In the genomic region with DNA sequence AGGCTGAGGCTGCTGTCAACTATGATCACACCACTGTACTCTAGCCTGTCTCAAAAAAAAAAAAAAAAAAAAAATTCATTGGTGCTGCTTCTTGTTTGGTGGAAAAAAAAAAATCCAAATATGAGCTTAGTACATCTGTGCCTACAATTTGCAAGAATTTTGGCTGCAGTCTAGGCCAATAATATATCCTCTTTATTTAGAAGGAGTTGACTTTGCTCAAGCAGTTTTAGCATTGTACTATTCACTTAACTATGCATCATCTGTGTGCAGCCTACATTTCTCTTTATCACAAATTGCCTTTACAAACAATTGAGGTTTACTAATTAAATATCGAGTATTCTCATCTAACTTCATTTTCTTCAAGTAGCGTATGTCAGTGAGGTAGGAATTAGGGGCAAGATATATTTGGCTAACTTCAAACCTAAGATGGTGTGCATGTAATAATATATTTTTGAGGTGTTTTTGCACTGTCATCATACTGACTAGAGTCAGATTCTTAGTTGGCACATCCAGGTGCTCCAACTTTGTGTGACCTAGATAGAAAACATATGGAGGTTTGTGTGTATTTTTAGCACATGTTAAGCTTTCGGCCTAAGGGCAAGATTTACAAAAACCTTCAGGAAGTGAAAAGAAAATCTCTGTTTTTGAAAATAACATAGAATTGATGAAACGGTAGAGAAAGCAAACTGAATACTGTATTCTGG, we compare ENCODE assay signal across 14 cellular contexts. TPM values are rescaled to one million over a fixed set of nuclear protein-coding genes. Genes with fewer than 3 reads are reported as not detected.
DNase-seq lines count a peak whose midpoint lies in the region; ATAC-seq, FAIRE-seq and TF ChIP-seq lines count a peak whose summit lies in the region.
"Had no signal": no experiment of that assay in that cellular context is flagged by ENCODE, and none has a peak within 500 bp of the region (broad histone marks: within the 10 kb centered on the region; RNA-seq: fewer than 3 reads in every experiment).

No MANE protein-coding gene starts in this region.

- TF ChIP-seq RAD21 in A549 (conservative IDR thresholded peaks at IDR 0.05 in 1 of 2, IDR thresholded peaks at IDR 0.05 in 1 of 2) = no peak

- H3K36me3 ChIP-seq in HEK293 (ENCODE audit: control insufficient read depth in 2 of 2, insufficient read depth in 1 of 2, low read length in 2 of 2) (no peaks in the 10 kb centered on the region), SK-N-MC (ENCODE audit: insufficient read depth, low read length) (peaks cover 14% of the 10 kb centered on the region)
- H3K36me3 ChIP-seq: gastroesophageal sphincter had no signal

- H3K4me1 ChIP-seq in A549 = peaks cover 22% of the 10 kb centered on the region
- H3K4me1 ChIP-seq in HEK293 (ENCODE audit: control insufficient read depth, insufficient read depth, low read length) = peaks cover 11% of the 10 kb centered on the region

- TF ChIP-seq EP300 in A549 (IDR thresholded peaks at IDR 0.05) = no peak

- CTCF ChIA-PET in A549 (lab: Yijun Ruan, JAX) (interaction anchor here (0.6 to 1.3 kb wide), 2 partner anchors 37 to 175 kb away, joined by 3 read pairs; a partner anchor contains a TSS), HEK293 (lab: Yijun Ruan, JAX) (interaction anchor here (0.6 to 1.5 kb wide), 4 partner anchors 37 to 484 kb away, joined by 3 to 6 read pairs (median 4); no protein-coding TSS in a partner anchor)

- ATAC-seq in A549 = peak; percentile 62 to 67; a peak in 5 of 6 replicates
- ATAC-seq in HG02763 (IDR thresholded peaks at IDR 0.05; ENCODE audit: unreplicated experiment) = no peak
- ATAC-seq: activated CD4-positive, CD25-positive, alpha-beta regulatory T cell treated with anti-CD3 and anti-CD28 coated beads, Interleukin-2, amount 50 U/mL, for 24 hours; body of pancreas; gastroesophageal sphincter had no signal

- TF ChIP-seq CTCF in A549 (IDR thresholded peaks at IDR 0.05) (no peak), HEK293 (tag by site-specific recombination; IDR thresholded peaks at IDR 0.05) (no peak), fibroblast of the aortic adventitia (IDR thresholded peaks at IDR 0.05; ENCODE audit: insufficient read depth, low read length) (no peak)

- H3K9ac ChIP-seq in SK-N-MC (ENCODE audit: insufficient read length) = peak overlapping the region; percentile 69

- H3K9me3 ChIP-seq in A549 (no peaks in the 10 kb centered on the region), HEK293 (ENCODE audit: control insufficient read depth, insufficient read depth, low read depth, low read length) (no peaks in the 10 kb centered on the region), SK-N-MC (ENCODE audit: low read depth, low read length) (no peaks in the 10 kb centered on the region)
- H3K9me3 ChIP-seq: body of pancreas, gastroesophageal sphincter had no signal

- in situ Hi-C loops in ACHN (cut with HindIII; ENCODE audit: low pct_ligation_motif_present, low pct_unique_long_range_greater_than_20kb, low sequenced_read_pairs) = no loop called here

- TF ChIP-seq POLR2A in A549 (IDR thresholded peaks at IDR 0.05; ENCODE audit: low read length) = no peak

- POLR2A ChIA-PET in A549 (lab: Yijun Ruan, JAX) = interaction anchor here (0.6 to 0.7 kb wide), 2 partner anchors 64 to 89 kb away, joined by 4 to 5 read pairs; no protein-coding TSS in a partner anchor
- POLR2A ChIA-PET in HEK293 (lab: Yijun Ruan, JAX) = no interaction called here

- H3K4me2 ChIP-seq in A549 = peak overlapping the region; percentile 63

- no peak for FAIRE-seq in A549 (lab: Jason Lieb, UNC)

- H3K4me3 ChIP-seq in A549 (no peak overlapping the region), HEK293 (ENCODE audit: low read depth, low read length) (no peak overlapping the region), SK-N-MC (peak overlapping the region; percentile 56), fibroblast of the aortic adventitia (ENCODE audit: low read depth, low read length) (no peak overlapping the region)
- H3K4me3 ChIP-seq: body of pancreas, gastroesophageal sphincter had no signal

- H3K27ac ChIP-seq in A549 = peak overlapping the region; percentile 79 to 86
- H3K27ac ChIP-seq in HEK293 (ENCODE audit: extremely low read depth, low read depth, low read length) = peak overlapping the region; percentile 35
- peak overlapping the region; percentile 98 for H3K27ac ChIP-seq in SK-N-MC
- H3K27ac ChIP-seq: body of pancreas, gastroesophageal sphincter had no signal

- DNase-seq in A549 (ENCODE audit: low read depth in 1 of 2, low spot score in 1 of 2) = peak in 1 of 2 experiments; percentile 31
- DNase-seq in SK-N-MC (ENCODE audit: low read depth, low spot score) = peak; percentile 16
- DNase-seq in fibroblast of the aortic adventitia (ENCODE audit: low read depth) = peak; percentile 34
- no peak for DNase-seq in DMS114 treated with DMSO at 0.1 percent for 48 hours (lab: John Stamatoyannopoulos, UW; ENCODE audit: unreplicated experiment)
- DNase-seq in ACHN = no peak
- DNase-seq in NCI-H2196 treated with DMSO at 0.1 percent for 48 hours (lab: John Stamatoyannopoulos, UW; ENCODE audit: unreplicated experiment) = no peak
- DNase-seq: body of pancreas; NCI-H2227 treated with DMSO at 0.1 percent for 48 hours; stimulated activated naive CD4-positive, alpha-beta T cell treated with Interleukin-2 at 50 U/mL for 16 hours; T-helper 1 cell had no signal

- WGBS in A549 (ENCODE audit: missing lambda C conversion rate) = 44% methylated on average over 4 of the region's 4 CpGs

TF ChIP-seq in A549, 52 proteins besides CTCF, POLR2A, EP300 and RAD21:
- TF ChIP-seq NFE2L2 (conservative IDR thresholded peaks at IDR 0.05; ENCODE audit: low read length) (peak; percentile 38; the same call in 1 of the 2 replicates), RCOR1 (IDR thresholded peaks at IDR 0.05; ENCODE audit: low read depth, low read length) (no peak), MAFK (IDR thresholded peaks at IDR 0.05; ENCODE audit: partially characterized antibody) (peak; percentile 93), RARB (CRISPR knock-in tag; IDR thresholded peaks at IDR 0.05) (no peak)

TF ChIP-seq in HEK293, 187 proteins besides CTCF, POLR2A, EP300 and RAD21:
- TF ChIP-seq ZNF843 (tag by site-specific recombination; IDR thresholded peaks at IDR 0.05) = no peak
- TF ChIP-seq, protein P1, sequence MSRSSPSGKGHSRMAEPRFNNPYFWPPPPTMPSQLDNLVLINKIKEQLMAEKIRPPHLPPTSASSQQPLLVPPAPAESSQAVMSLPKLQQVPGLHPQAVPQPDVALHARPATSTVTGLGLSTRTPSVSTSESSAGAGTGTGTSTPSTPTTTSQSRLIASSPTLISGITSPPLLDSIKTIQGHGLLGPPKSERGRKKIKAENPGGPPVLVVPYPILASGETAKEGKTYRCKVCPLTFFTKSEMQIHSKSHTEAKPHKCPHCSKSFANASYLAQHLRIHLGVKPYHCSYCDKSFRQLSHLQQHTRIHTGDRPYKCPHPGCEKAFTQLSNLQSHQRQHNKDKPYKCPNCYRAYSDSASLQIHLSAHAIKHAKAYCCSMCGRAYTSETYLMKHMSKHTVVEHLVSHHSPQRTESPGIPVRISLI (tag by site-specific recombination; IDR thresholded peaks at IDR 0.05) = peak; percentile 87
TF ChIP-seq in HEK293: peak in this region for 1.

RNA-seq across cellular contexts. Expression of a gene that starts 51.8 kb away (rescaled TPM):
- polyA plus RNA-seq in A549 (2011; rRNA removed) (21.2 and 28.9 TPM in 2 replicates), A549 (2017; fragmentation: RNase III; extraction: RNeasy Plus Mini Kit Qiagen cat#74134 plus additional on column Dnase treatment) (15.3 to 16.1 TPM (median 15.9 TPM) in 3 replicates)
- polyA plus RNA-seq in A549 (2012; cell fraction: cytosol; rRNA removed) = 7.1 and 7.3 TPM in 2 replicates
- polyA plus RNA-seq in A549 (2012; cell fraction: nucleus; rRNA removed) = 7.3 and 8.1 TPM in 2 replicates
- 21.0 and 24.8 TPM in 2 replicates for polyA minus RNA-seq in A549 (2011; rRNA and poly(A)+ RNA removed)
- 27.0 and 34.2 TPM in 2 replicates for total RNA-seq in fibroblast of the aortic adventitia (ENCODE audit: low replicate concordance)

RNA-seq across cellular contexts. Expression of a gene that starts 51.9 kb away (rescaled TPM):
- 100 and 106 TPM in 2 replicates for polyA plus RNA-seq in A549 (2011; rRNA removed)
- polyA plus RNA-seq in A549 (2012; cell fraction: cytosol; rRNA removed) = 26.2 and 28.7 TPM in 2 replicates
- 35.2 and 53.2 TPM in 2 replicates for polyA plus RNA-seq in A549 (2012; cell fraction: nucleus; rRNA removed)
- polyA plus RNA-seq in A549 (2017; fragmentation: RNase III; extraction: RNeasy Plus Mini Kit Qiagen cat#74134 plus additional on column Dnase treatment) = 50.3 to 53.1 TPM (median 51.5 TPM) in 3 replicates
- 17.7 and 19.8 TPM in 2 replicates for polyA minus RNA-seq in A549 (2011; rRNA and poly(A)+ RNA removed)
- total RNA-seq in fibroblast of the aortic adventitia (ENCODE audit: low replicate concordance) = 11.4 and 56.9 TPM in 2 replicates

Comparison
In these comparisons a context has a peak if more than half of its experiments do, and no peak if none do; other contexts are left out.
1. DNase-seq: peak in SK-N-MC (single experiment) and fibroblast of the aortic adventitia (single experiment); none in DMS114 treated with DMSO at 0.1 percent for 48 hours (single experiment), ACHN (single experiment) and NCI-H2196 treated with DMSO at 0.1 percent for 48 hours (single experiment).
2. H3K27ac ChIP-seq: peak in every context shown above with its lines; median percentile 98 in SK-N-MC; 82 in A549; 35 in HEK293.